ENCODE assay signal across 16 cellular contexts in the genomic region with DNA sequence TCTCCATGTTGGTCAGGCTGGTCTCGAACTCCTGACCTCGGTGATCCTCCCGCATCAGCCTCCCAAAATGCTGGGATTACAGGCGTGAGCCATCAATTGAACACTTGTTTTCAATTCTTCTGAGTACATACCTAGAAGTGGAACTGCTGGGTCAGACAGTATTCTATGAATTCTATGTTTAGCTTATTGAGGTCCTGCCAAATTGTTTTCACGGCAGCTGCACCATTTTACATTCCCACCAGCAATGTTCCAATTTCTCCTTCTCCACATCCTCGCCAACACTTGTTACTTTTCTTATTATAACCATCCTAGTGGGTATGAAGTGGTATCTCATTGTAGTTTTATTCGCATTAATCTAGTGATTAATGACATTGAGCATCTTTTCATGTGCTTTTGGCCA.
"Had no signal": no experiment of that assay in that cellular context is flagged by ENCODE, and none has a peak within 500 bp of the region (broad histone marks: within the 10 kb centered on the region; RNA-seq: fewer than 3 reads in every experiment).

No MANE protein-coding gene starts in this region.

- H3K4me3 ChIP-seq: cardiac muscle cell, colonic mucosa, heart left ventricle, sigmoid colon, stomach, thoracic aorta, uterus had no signal

- H3K9me3 Mint-ChIP-seq: nephron had no signal

- H3K9me3 ChIP-seq: colonic mucosa, heart left ventricle, sigmoid colon, stomach, thoracic aorta, uterus had no signal

- H3K27ac Mint-ChIP-seq: nephron had no signal

- H3K36me3 ChIP-seq: cardiac muscle cell, colonic mucosa, heart left ventricle, sigmoid colon, stomach, thoracic aorta, uterus had no signal

- H3K27me3 ChIP-seq: cardiac muscle cell, colonic mucosa, heart left ventricle, sigmoid colon, stomach, uterus had no signal

- DNase-seq: activated CD4-positive, alpha-beta T cell treated with anti-CD3 and anti-CD28 coated beads for 1 hour; activated CD8-positive, alpha-beta memory T cell treated with anti-CD3 and anti-CD28 coated beads for 24 hours; colonic mucosa; effector CD8-positive, alpha-beta T cell; heart left ventricle; sigmoid colon; stimulated activated CD4-positive, alpha-beta T cell treated with anti-CD3 and anti-CD28 coated beads, Interleukin-12 subunit alpha, Interleukin-12 subunit beta, amount 100 ng/mL, for 4 hours; stomach; SW 1271; T-helper 9 cell; uterus had no signal

- H3K27ac ChIP-seq: cardiac muscle cell, sigmoid colon, thoracic aorta, uterus had no signal

- H3K4me3 Mint-ChIP-seq: nephron had no signal

- H3K4me1 Mint-ChIP-seq: nephron had no signal

- H3K4me1 ChIP-seq: colonic mucosa, sigmoid colon, uterus had no signal

- FAIRE-seq: frontal cortex, islet of Langerhans had no signal
